In the genomic region with DNA sequence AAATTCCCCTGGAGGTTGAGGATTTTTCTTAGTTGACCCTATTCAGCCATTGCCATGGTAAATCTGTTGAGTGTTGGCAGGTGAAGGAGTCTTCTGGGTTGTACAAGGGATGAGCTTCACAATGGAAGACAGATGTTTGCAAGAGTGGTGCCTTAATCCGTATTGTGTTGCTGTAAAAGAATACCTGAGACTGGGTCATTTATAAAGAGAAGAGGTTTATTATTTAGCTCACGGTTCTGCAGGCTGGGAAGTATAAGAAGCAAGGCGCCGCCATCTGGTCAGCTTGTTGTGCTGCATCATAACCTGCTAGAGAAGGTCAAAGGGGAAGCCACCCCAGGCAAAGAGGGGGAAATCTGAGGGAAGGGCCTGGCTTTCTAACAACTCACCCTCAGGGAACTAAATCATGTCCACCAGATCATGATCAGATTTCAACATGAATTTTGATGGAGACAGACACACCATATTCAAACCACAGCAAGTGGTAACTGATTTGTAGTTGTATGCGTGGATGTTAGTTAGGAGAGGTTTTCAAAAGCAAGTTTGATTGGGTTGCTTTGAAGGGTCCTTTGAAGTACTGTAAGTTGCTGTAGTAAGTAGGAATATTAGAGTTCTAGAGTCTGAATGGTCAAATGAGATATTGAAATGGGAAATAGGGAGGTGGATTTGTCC, we compare ENCODE assay signal across 8 cellular contexts. TPM values are rescaled to one million over a fixed set of nuclear protein-coding genes. Genes with fewer than 3 reads are reported as not detected.
DNase-seq lines count a peak whose midpoint lies in the region; ATAC-seq and TF ChIP-seq lines count a peak whose summit lies in the region.

No MANE protein-coding gene starts in this region.

- DNase-seq in DMS53 (lab: John Stamatoyannopoulos, UW) = peak; percentile 88
- DNase-seq in NCI-H748 (lab: John Stamatoyannopoulos, UW; ENCODE audit: unreplicated experiment) = peak; percentile 87
- DNase-seq in activated CD8-positive, alpha-beta memory T cell treated with anti-CD3 and anti-CD28 coated beads, Interleukin-2, amount 50 U/mL, for 4 hours = peak; percentile 51
- no peak for DNase-seq in esophagus squamous epithelium (lab: John Stamatoyannopoulos, UW)
- DNase-seq in naive B cell = peak; percentile 57
- peak; percentile 30 to 43 for DNase-seq in stimulated activated naive CD8-positive, alpha-beta T cell treated with anti-CD3 and anti-CD28 coated beads, Interleukin-15, amount 100 ng/mL, for 72 hours
- no peak for DNase-seq in cortex of kidney (lab: John Stamatoyannopoulos, UW)

- H3K27ac Mint-ChIP-seq in naive B cell = peak overlapping the region in 2 of 6 donors; percentile 2 to 5
- no peak overlapping the region for H3K27ac Mint-ChIP-seq in stimulated activated naive CD8-positive, alpha-beta T cell treated with anti-CD3 and anti-CD28 coated beads, Interleukin-15, amount 100 ng/mL, for 72 hours

- peak overlapping the region in 3 of 4 donors; percentile 79 to 97 (median 82) for H3K4me3 ChIP-seq in esophagus squamous epithelium

- H3K27ac ChIP-seq in esophagus squamous epithelium = peak overlapping the region in 2 of 4 donors; percentile 98

- peak overlapping the region in 7 of 8 donors; percentile 1 to 99 (median 38) for H3K4me3 Mint-ChIP-seq in naive B cell
- peak overlapping the region in 1 of 2 donors; percentile 0 for H3K4me3 Mint-ChIP-seq in stimulated activated naive CD8-positive, alpha-beta T cell treated with anti-CD3 and anti-CD28 coated beads, Interleukin-15, amount 100 ng/mL, for 72 hours

- intact Hi-C loops in esophagus squamous epithelium (cut with DNase I) = no loop called here

- H3K36me3 ChIP-seq in esophagus squamous epithelium = no peaks in the 10 kb centered on the region

- no peaks in the 10 kb centered on the region for H3K36me3 Mint-ChIP-seq in naive B cell

- no peaks in the 10 kb centered on the region for H3K27me3 Mint-ChIP-seq in naive B cell
- H3K27me3 Mint-ChIP-seq in stimulated activated naive CD8-positive, alpha-beta T cell treated with anti-CD3 and anti-CD28 coated beads, Interleukin-15, amount 100 ng/mL, for 72 hours = no peaks in the 10 kb centered on the region

- no peaks in the 10 kb centered on the region for H3K27me3 ChIP-seq in esophagus squamous epithelium

- ATAC-seq in HG03175 (IDR thresholded peaks at IDR 0.05; ENCODE audit: unreplicated experiment) = peak; percentile 25
- ATAC-seq in naive B cell (ENCODE audit: low read depth in 2 of 2) = peak; percentile 13 to 21
- ATAC-seq in stimulated activated naive CD8-positive, alpha-beta T cell treated with anti-CD3 and anti-CD28 coated beads, Interleukin-15, amount 100 ng/mL, for 72 hours = no peak

- 21 to 38% methylated on average over 5 of the region's 5 CpGs for WGBS in esophagus squamous epithelium, 2 donors

- H3K9me3 ChIP-seq in esophagus squamous epithelium = no peaks in the 10 kb centered on the region

- H3K9me3 Mint-ChIP-seq in naive B cell = no peaks in the 10 kb centered on the region
- no peaks in the 10 kb centered on the region for H3K9me3 Mint-ChIP-seq in stimulated activated naive CD8-positive, alpha-beta T cell treated with anti-CD3 and anti-CD28 coated beads, Interleukin-15, amount 100 ng/mL, for 72 hours

- H3K4me1 ChIP-seq in esophagus squamous epithelium = peaks cover 8 to 61% (median 20%) of the 10 kb centered on the region in 3 donors

- peaks cover 21 to 33% (median 27%) of the 10 kb centered on the region in 3 donors for H3K4me1 Mint-ChIP-seq in naive B cell
- H3K4me1 Mint-ChIP-seq in stimulated activated naive CD8-positive, alpha-beta T cell treated with anti-CD3 and anti-CD28 coated beads, Interleukin-15, amount 100 ng/mL, for 72 hours = peaks cover 20% of the 10 kb centered on the region

- no peak for TF ChIP-seq POLR2A in esophagus squamous epithelium (IDR thresholded peaks at IDR 0.05)

- peak; percentile 25 to 77 (median 61) for TF ChIP-seq CTCF in esophagus squamous epithelium (IDR thresholded peaks at IDR 0.05)

RNA-seq across cellular contexts. Expression of gene TNPO1, which starts 2.5 kb away (rescaled TPM):
- total RNA-seq in esophagus squamous epithelium = 10 to 100 TPM; 49.1 to 90.6 (median 78.0) TPM
- 10 to 100 TPM; 33.3 to 65.1 (median 63.8) TPM for polyA plus RNA-seq in naive B cell (ENCODE audit: low read depth in 6 of 6)

Comparison
In these comparisons a context has a peak if more than half of its experiments do, and no peak if none do; other contexts are left out.
1. DNase-seq: peak in DMS53 (single experiment), NCI-H748 (single experiment), activated CD8-positive, alpha-beta memory T cell treated with anti-CD3 and anti-CD28 coated beads, Interleukin-2, amount 50 U/mL, for 4 hours (single experiment), naive B cell (single experiment) and stimulated activated naive CD8-positive, alpha-beta T cell treated with anti-CD3 and anti-CD28 coated beads, Interleukin-15, amount 100 ng/mL, for 72 hours (2 of 2); none in esophagus squamous epithelium (single experiment) and cortex of kidney (single experiment).